12 cellular contexts compared by ENCODE assay signal in the genomic region with DNA sequence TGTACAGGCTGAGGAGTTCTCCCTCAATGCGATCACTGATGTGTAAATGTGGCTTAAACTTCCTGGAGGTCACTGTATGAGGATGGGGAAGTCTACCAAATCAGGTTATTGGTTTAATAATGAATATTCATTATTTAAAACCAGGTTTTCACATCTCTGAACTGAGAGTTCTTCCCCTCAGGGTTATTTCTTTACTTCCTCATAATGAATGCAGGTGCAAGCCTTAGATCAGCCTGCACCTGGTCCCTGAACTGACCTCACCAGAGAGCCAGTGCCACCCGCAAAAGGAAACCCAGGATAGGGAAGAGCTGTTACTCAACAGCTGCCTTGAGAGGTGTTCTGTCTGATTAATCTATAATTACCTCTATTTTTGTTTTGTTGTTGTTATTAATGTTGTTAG.
DNase-seq lines count a peak whose midpoint lies in the region; ATAC-seq, FAIRE-seq and TF ChIP-seq lines count a peak whose summit lies in the region.
"Had no signal": no experiment of that assay in that cellular context is flagged by ENCODE, and none has a peak within 500 bp of the region (broad histone marks: within the 10 kb centered on the region; RNA-seq: fewer than 3 reads in every experiment).

No MANE protein-coding gene starts in this region.

- intact Hi-C loops in OCI-LY7 (cut with micrococcal nuclease; ENCODE audit: unreplicated experiment): loop anchor here (5.0 to 10.0 kb wide), 2 partner anchors 92 to 369 kb away; a partner anchor contains a TSS

- FAIRE-seq in GM18507 (lab: Jason Lieb, UNC): peak; percentile 72

- no peaks in the 10 kb centered on the region for H3K27me3 ChIP-seq in CD8-positive, alpha-beta memory T cell (ENCODE audit: insufficient read depth, low read length, poor library complexity, severe bottlenecking)

- H3K36me3 ChIP-seq in OCI-LY7 (ENCODE audit: insufficient read depth, low read length): no peaks in the 10 kb centered on the region
- H3K36me3 ChIP-seq in CD8-positive, alpha-beta memory T cell (ENCODE audit: insufficient read depth, low read length): no peaks in the 10 kb centered on the region

- peak overlapping the region; percentile 76 for H2AFZ ChIP-seq in OCI-LY7 (ENCODE audit: low read length)

- CTCF ChIA-PET in OCI-LY7 (lab: Charles Lee; ENCODE audit: unreplicated experiment): interaction anchor here (0.6 kb wide), 1 partner anchor 1286 kb away, joined by 4 read pairs; no protein-coding TSS in a partner anchor
- CTCF ChIA-PET in CD8-positive, alpha-beta memory T cell (lab: Charles Lee): no interaction called here

- peak overlapping the region; percentile 53 for H3K4me3 ChIP-seq in OCI-LY7 (ENCODE audit: low read depth, low read length, poor library complexity, severe bottlenecking)
- no peak overlapping the region for H3K4me3 ChIP-seq in CD8-positive, alpha-beta memory T cell (ENCODE audit: low read length)

- ATAC-seq in GM19463 (IDR thresholded peaks at IDR 0.05; ENCODE audit: unreplicated experiment): peak; percentile 87
- peak; percentile 87 for ATAC-seq in HG03045 (IDR thresholded peaks at IDR 0.05; ENCODE audit: unreplicated experiment)

- H3K27ac Mint-ChIP-seq in CD8-positive, alpha-beta memory T cell: no peak overlapping the region
- H3K27ac Mint-ChIP-seq: activated naive CD4-positive, alpha-beta T cell treated with anti-CD3 and anti-CD28 coated beads, Interleukin-2, amount 50 U/mL, for 24 hours had no signal

- H3K4me1 ChIP-seq in OCI-LY7 (ENCODE audit: insufficient read depth, low read length, poor library complexity, severe bottlenecking): peaks cover 60% of the 10 kb centered on the region
- no peaks in the 10 kb centered on the region for H3K4me1 ChIP-seq in CD8-positive, alpha-beta memory T cell (ENCODE audit: insufficient read depth, low read length)

- DNase-seq in GM18507 (ENCODE audit: extremely low spot score, insufficient read length, low read depth): peak; percentile 12
- DNase-seq in OCI-LY7 (ENCODE audit: low spot score): peak; percentile 94
- DNase-seq in activated effector memory CD4-positive, alpha-beta T cell treated with Interleukin-2 at 50 U/mL for 16 hours: no peak
- DNase-seq in putamen (ENCODE audit: low spot score): no peak
- DNase-seq in MV-4-11 (lab: John Stamatoyannopoulos, UW): no peak
- no peak for DNase-seq in CD8-positive, alpha-beta memory T cell
- DNase-seq: DND-41; effector memory CD4-positive, alpha-beta T cell had no signal

- H3K27ac ChIP-seq in OCI-LY7 (ENCODE audit: low read depth, low read length, poor library complexity, severe bottlenecking): peak overlapping the region; percentile 88
- H3K27ac ChIP-seq in CD8-positive, alpha-beta memory T cell (ENCODE audit: low read depth, low read length): no peak overlapping the region
- H3K27ac ChIP-seq: VCaP had no signal

- H3K4me3 Mint-ChIP-seq in CD8-positive, alpha-beta memory T cell: no peak overlapping the region
- H3K4me3 Mint-ChIP-seq: activated naive CD4-positive, alpha-beta T cell treated with anti-CD3 and anti-CD28 coated beads, Interleukin-2, amount 50 U/mL, for 24 hours had no signal

- H3K79me2 ChIP-seq in OCI-LY7 (ENCODE audit: insufficient read depth, low read depth, low read length): no peaks in the 10 kb centered on the region

- no peak for TF ChIP-seq CTCF in OCI-LY7 (conservative IDR thresholded peaks at IDR 0.05; ENCODE audit: low read length)

- H3K36me3 Mint-ChIP-seq in CD8-positive, alpha-beta memory T cell: no peaks in the 10 kb centered on the region
- H3K36me3 Mint-ChIP-seq: activated naive CD4-positive, alpha-beta T cell treated with anti-CD3 and anti-CD28 coated beads, Interleukin-2, amount 50 U/mL, for 24 hours had no signal

- POLR2A ChIA-PET in OCI-LY7 (lab: Charles Lee): interaction anchor here (0.6 to 1.3 kb wide), 3 partner anchors 13 to 184 kb away, joined by 3 to 4 read pairs (median 4); no protein-coding TSS in a partner anchor
- POLR2A ChIA-PET in CD8-positive, alpha-beta memory T cell (lab: Charles Lee): no interaction called here

- peak overlapping the region; percentile 62 for H3K4me2 ChIP-seq in OCI-LY7 (ENCODE audit: low read length)

- H3K4me1 Mint-ChIP-seq in CD8-positive, alpha-beta memory T cell: no peaks in the 10 kb centered on the region
- H3K4me1 Mint-ChIP-seq: activated naive CD4-positive, alpha-beta T cell treated with anti-CD3 and anti-CD28 coated beads, Interleukin-2, amount 50 U/mL, for 24 hours had no signal

- no peaks in the 10 kb centered on the region for H3K9me3 Mint-ChIP-seq in CD8-positive, alpha-beta memory T cell
- H3K9me3 Mint-ChIP-seq: activated naive CD4-positive, alpha-beta T cell treated with anti-CD3 and anti-CD28 coated beads, Interleukin-2, amount 50 U/mL, for 24 hours had no signal

- no peaks in the 10 kb centered on the region; the same call in 1 of the 2 replicates for H3K9me3 ChIP-seq in OCI-LY7 (ENCODE audit: low read length)
- H3K9me3 ChIP-seq in CD8-positive, alpha-beta memory T cell (ENCODE audit: low read length): no peaks in the 10 kb centered on the region

- no peaks in the 10 kb centered on the region for H3K9me2 ChIP-seq in OCI-LY7 (ENCODE audit: insufficient read depth, low read length)

- no peaks in the 10 kb centered on the region for H4K20me1 ChIP-seq in OCI-LY7 (ENCODE audit: insufficient read depth, low read length)

- no TSS peak for BruUV-seq in OCI-LY7 (replicated peaks; lab: Mats Ljungman, UMichigan)

- H3K27me3 Mint-ChIP-seq in CD8-positive, alpha-beta memory T cell: peaks cover 1 to 18% of the 10 kb centered on the region in 2 donors

Comparison
In these comparisons a context has a peak if more than half of its experiments do, and no peak if none do; other contexts are left out.
1. DNase-seq: peak in GM18507 (single experiment) and OCI-LY7 (single experiment); none in activated effector memory CD4-positive, alpha-beta T cell treated with Interleukin-2 at 50 U/mL for 16 hours (single experiment), putamen (single experiment), MV-4-11 (single experiment) and CD8-positive, alpha-beta memory T cell (0 of 5).